29 cellular contexts compared by ENCODE assay signal in the genomic region with DNA sequence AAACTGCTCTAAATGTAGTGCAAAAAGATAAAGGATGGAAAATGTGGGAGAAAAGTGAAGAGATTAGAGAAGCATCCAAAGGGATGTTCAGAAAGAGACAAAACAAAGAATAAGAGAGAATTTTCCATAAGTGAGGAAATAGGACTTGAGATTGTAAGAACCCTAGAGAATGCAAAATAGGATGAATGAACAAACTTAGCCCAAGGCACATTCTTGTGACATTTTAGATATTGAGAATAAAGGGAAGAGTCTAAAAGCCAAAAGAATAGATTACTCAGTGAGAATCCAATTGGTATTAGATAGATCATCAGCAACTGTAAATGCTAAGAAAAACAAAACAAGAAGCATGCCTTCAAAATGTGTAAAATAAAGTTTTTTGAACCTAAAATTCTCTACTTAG. TPM values are rescaled to one million over a fixed set of nuclear protein-coding genes. Genes with fewer than 3 reads are reported as not detected.
DNase-seq lines count a peak whose midpoint lies in the region; ATAC-seq and TF ChIP-seq lines count a peak whose summit lies in the region.
"Had no signal": no experiment of that assay in that cellular context is flagged by ENCODE, and none has a peak within 500 bp of the region (broad histone marks: within the 10 kb centered on the region; RNA-seq: fewer than 3 reads in every experiment).

No MANE protein-coding gene starts in this region.

- DNase-seq in GM23248, result no peak
- peak; percentile 37 for DNase-seq in adipocyte (ENCODE audit: low read depth)
- no peak for DNase-seq in tibial artery
- DNase-seq in natural killer cell, result no peak
- DNase-seq in NCI-H1930 (lab: John Stamatoyannopoulos, UW), result no peak
- DNase-seq: activated CD4-positive, alpha-beta T cell treated with anti-CD3 and anti-CD28 coated beads, Interleukin-2, amount 10 ng/mL, durations not matched to agents 24 days and 14 days; activated effector memory CD4-positive, alpha-beta T cell treated with Interleukin-2 at 50 U/mL for 16 hours; endodermal cell; GDM1; hippocampal formation; mucosa of descending colon; NCI-H1092; NCI-H1694 treated with DMSO at 0.1 percent for 48 hours; NCI-H510A; nephron progenitor cell; ovary; stimulated activated CD8-positive, alpha-beta memory T cell treated with anti-CD3 and anti-CD28 coated beads, Interleukin-4, amount 100 ng/mL, for 48 hours; T-helper 1 cell; testis had no signal

- H4K20me1 ChIP-seq in GM23248 (ENCODE audit: insufficient read depth), result no peaks in the 10 kb centered on the region

- H3K27ac ChIP-seq in GM23248, result peak overlapping the region; percentile 92
- peak overlapping the region; percentile 4 for H3K27ac ChIP-seq in muscle layer of colon (ENCODE audit: low read depth, low read length)
- peak overlapping the region; percentile 84 to 87 for H3K27ac ChIP-seq in tibial artery
- H3K27ac ChIP-seq: C4-2B, cardiac muscle cell, ovary, RWPE1, SK-N-MC, testis had no signal

- peaks cover 10% of the 10 kb centered on the region for H3K36me3 Mint-ChIP-seq in natural killer cell

- H3K4me3 ChIP-seq in GM23248, result no peak overlapping the region
- H3K4me3 ChIP-seq in adipocyte (ENCODE audit: low read length), result no peak overlapping the region
- no peak overlapping the region for H3K4me3 ChIP-seq in muscle layer of colon (ENCODE audit: low read depth in 1 of 2, low read length in 2 of 2)
- no peak overlapping the region for H3K4me3 ChIP-seq in tibial artery
- H3K4me3 ChIP-seq: cardiac muscle cell, gastroesophageal sphincter, mucosa of descending colon, ovary, SK-N-MC, testis had no signal

- H3K4me1 ChIP-seq in GM23248 (ENCODE audit: insufficient read depth), result peaks cover 42% of the 10 kb centered on the region
- H3K4me1 ChIP-seq in adipocyte (ENCODE audit: control insufficient read depth, insufficient read depth, low read length), result peaks cover 34% of the 10 kb centered on the region
- peaks cover 28% of the 10 kb centered on the region for H3K4me1 ChIP-seq in muscle layer of colon (ENCODE audit: insufficient read depth, low read length)
- peaks cover 0 to 39% (median 16%) of the 10 kb centered on the region in 4 donors for H3K4me1 ChIP-seq in tibial artery
- H3K4me1 ChIP-seq: testis had no signal

- no peak overlapping the region for H3K27ac Mint-ChIP-seq in natural killer cell
- H3K27ac Mint-ChIP-seq: activated CD4-positive, alpha-beta T cell treated with anti-CD3 and anti-CD28 coated beads, Interleukin-2, amount 10 ng/mL, durations not matched to agents 24 days and 14 days; activated naive CD8-positive, alpha-beta T cell; endodermal cell; nephron progenitor cell; stimulated activated naive CD8-positive, alpha-beta T cell treated with anti-CD3 and anti-CD28 coated beads, Interleukin-15, Interleukin-2, amounts not matched to agents 100 ng/mL and 50 ng/mL, for 24 hours; WTC11 had no signal

- H3F3A ChIP-seq in GM23248 (ENCODE audit: insufficient read depth), result peaks cover 41% of the 10 kb centered on the region

- peak overlapping the region; percentile 54 for H3K4me2 ChIP-seq in GM23248 (ENCODE audit: unreplicated experiment)

- no peaks in the 10 kb centered on the region for H3K36me3 ChIP-seq in GM23248 (ENCODE audit: low read depth)
- H3K36me3 ChIP-seq in adipocyte (ENCODE audit: control insufficient read depth, insufficient read depth, low read length, severe bottlenecking), result no peaks in the 10 kb centered on the region
- H3K36me3 ChIP-seq in muscle layer of colon (ENCODE audit: insufficient read depth, low read length), result no peaks in the 10 kb centered on the region
- no peaks in the 10 kb centered on the region for H3K36me3 ChIP-seq in tibial artery
- H3K36me3 ChIP-seq: cardiac muscle cell, gastroesophageal sphincter, ovary had no signal

- H2AFZ ChIP-seq in GM23248, result no peak overlapping the region

- ATAC-seq in natural killer cell, result no peak
- no peak for ATAC-seq in HG03135 (IDR thresholded peaks at IDR 0.05; ENCODE audit: unreplicated experiment)
- ATAC-seq: WTC11 had no signal

- intact Hi-C loops in tibial artery (cut with DNase I; ENCODE audit: low total_unique reads), result no loop called here
- intact Hi-C loops in natural killer cell (cut with micrococcal nuclease), result no loop called here

- peaks cover 10 to 12% of the 10 kb centered on the region in 2 donors for H3K4me1 Mint-ChIP-seq in natural killer cell
- H3K4me1 Mint-ChIP-seq: endodermal cell, nephron progenitor cell had no signal

- no peaks in the 10 kb centered on the region for H3K9me3 ChIP-seq in GM23248 (ENCODE audit: low read depth)
- H3K9me3 ChIP-seq in adipocyte (ENCODE audit: control insufficient read depth, low read length), result no peaks in the 10 kb centered on the region
- no peaks in the 10 kb centered on the region for H3K9me3 ChIP-seq in muscle layer of colon (ENCODE audit: low read length)
- no peaks in the 10 kb centered on the region for H3K9me3 ChIP-seq in tibial artery
- H3K9me3 ChIP-seq: gastroesophageal sphincter, mucosa of descending colon, ovary, testis had no signal

- no peak for TF ChIP-seq CTCF in tibial artery (IDR thresholded peaks at IDR 0.05)
- TF ChIP-seq CTCF in natural killer cell (IDR thresholded peaks at IDR 0.05), result no peak

- H3K9me3 Mint-ChIP-seq in natural killer cell, result no peaks in the 10 kb centered on the region
- H3K9me3 Mint-ChIP-seq: activated CD4-positive, alpha-beta T cell treated with anti-CD3 and anti-CD28 coated beads, Interleukin-2, amount 10 ng/mL, durations not matched to agents 24 days and 14 days; endodermal cell; nephron progenitor cell; stimulated activated naive CD8-positive, alpha-beta T cell treated with anti-CD3 and anti-CD28 coated beads, Interleukin-15, Interleukin-2, amounts not matched to agents 100 ng/mL and 50 ng/mL, for 24 hours had no signal

- peak overlapping the region; percentile 49; the same call in 1 of the 2 replicates for H3K9ac ChIP-seq in GM23248
- no peak overlapping the region for H3K9ac ChIP-seq in adipocyte (ENCODE audit: low read length)
- H3K9ac ChIP-seq in muscle layer of colon (ENCODE audit: low read length), result no peak overlapping the region

- in situ Hi-C loops in GM23248 (cut with MboI), result no loop called here

- no peaks in the 10 kb centered on the region for H3K27me3 ChIP-seq in GM23248 (replicated peaks; ENCODE audit: insufficient read depth)
- H3K27me3 ChIP-seq in adipocyte (replicated peaks; ENCODE audit: control insufficient read depth, insufficient read depth, low read length), result no peaks in the 10 kb centered on the region
- H3K27me3 ChIP-seq in muscle layer of colon (ENCODE audit: control insufficient read depth in 1 of 2, insufficient read depth in 2 of 2, low read length in 2 of 2), result no peaks in the 10 kb centered on the region
- no peaks in the 10 kb centered on the region for H3K27me3 ChIP-seq in tibial artery
- H3K27me3 ChIP-seq: cardiac muscle cell, gastroesophageal sphincter, ovary, testis had no signal

- no peaks in the 10 kb centered on the region for H3K9me2 ChIP-seq in GM23248 (ENCODE audit: insufficient read depth)

- H3K27me3 Mint-ChIP-seq in natural killer cell (ENCODE audit: low read depth in 2 of 2), result no peaks in the 10 kb centered on the region
- H3K27me3 Mint-ChIP-seq: activated naive CD8-positive, alpha-beta T cell; stimulated activated naive CD8-positive, alpha-beta T cell treated with anti-CD3 and anti-CD28 coated beads, Interleukin-15, Interleukin-2, amounts not matched to agents 100 ng/mL and 50 ng/mL, for 24 hours had no signal

- no peaks in the 10 kb centered on the region for H3K79me2 ChIP-seq in GM23248 (ENCODE audit: insufficient read depth)

- no peak overlapping the region for H3K4me3 Mint-ChIP-seq in natural killer cell
- H3K4me3 Mint-ChIP-seq: activated CD4-positive, alpha-beta T cell treated with anti-CD3 and anti-CD28 coated beads, Interleukin-2, amount 10 ng/mL, durations not matched to agents 24 days and 14 days; activated naive CD8-positive, alpha-beta T cell; endodermal cell; nephron progenitor cell; stimulated activated naive CD8-positive, alpha-beta T cell treated with anti-CD3 and anti-CD28 coated beads, Interleukin-15, Interleukin-2, amounts not matched to agents 100 ng/mL and 50 ng/mL, for 24 hours; WTC11 had no signal

RNA-seq across cellular contexts. Expression of a gene that starts 33.4 kb away (rescaled TPM):
- 20.3 and 25.4 TPM in 2 replicates for total RNA-seq in GM23248 (2014; rRNA removed; shearing (Covaris generic))
- polyA plus RNA-seq in GM23248 (2016; fragmentation: Nextera tagmentation; extraction: Ambion mirVana), result 7.4 and 8.2 TPM in 2 replicates
- 100 to 1,000 TPM in 2 of 3 donors, 10 to 100 TPM in 1; 88.1 to 108 (median 108) TPM for total RNA-seq in natural killer cell

Comparison
In these comparisons a context has a peak if more than half of its experiments do, and no peak if none do; other contexts are left out.
1. H3K27ac ChIP-seq: peak in every context shown above with its lines; median percentile 92 in GM23248; 86 in tibial artery; 4 in muscle layer of colon.